9 cellular contexts compared by ENCODE assay signal in the genomic region with DNA sequence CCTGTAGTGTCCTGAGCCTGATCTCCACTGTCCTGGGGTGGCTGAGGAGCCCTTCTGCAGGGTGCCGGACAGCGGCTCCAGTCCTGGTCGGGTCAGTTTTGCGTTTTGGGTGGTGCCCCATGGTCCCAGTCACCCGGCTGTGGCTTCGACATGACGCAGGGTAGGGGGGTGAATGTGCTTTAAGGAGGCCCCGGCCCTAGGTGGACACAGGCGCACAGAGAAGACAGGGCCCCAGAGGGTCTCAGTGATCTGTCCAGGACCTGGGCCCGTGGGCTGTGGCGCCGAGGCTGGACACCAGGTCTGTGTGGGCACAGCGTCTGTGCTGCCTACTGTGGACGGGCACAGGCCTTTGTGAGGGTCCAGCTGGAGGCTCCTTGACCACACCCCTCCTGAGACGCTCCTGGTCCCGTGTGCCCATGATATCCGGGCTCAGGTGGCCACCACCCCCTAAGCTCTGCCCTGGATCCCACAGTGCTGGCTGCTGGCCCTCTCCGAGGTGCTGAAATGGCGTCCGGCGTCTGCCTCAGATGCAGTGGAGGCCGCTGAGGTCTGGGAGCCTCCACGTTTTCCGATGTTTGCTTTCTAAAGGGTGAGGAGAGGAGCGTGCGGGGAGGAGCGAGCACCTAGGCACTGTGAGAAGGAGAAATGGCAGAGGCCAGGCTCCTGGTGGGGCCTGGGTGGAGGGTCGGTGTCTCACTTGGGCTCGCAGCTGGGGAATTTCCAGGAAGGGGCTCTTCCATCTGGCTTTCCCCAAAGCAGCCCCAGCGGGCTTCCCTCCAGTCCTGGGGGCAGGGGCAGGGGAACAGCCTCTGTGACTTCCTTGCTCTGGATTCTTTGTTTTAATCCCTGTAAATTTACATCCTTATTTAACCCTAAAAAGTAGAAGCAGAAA. TPM values are rescaled to one million over a fixed set of nuclear protein-coding genes. Genes with fewer than 3 reads are reported as not detected.
A peak's percentile ranks its signal among the peaks of the same experiment; 100 is the strongest.
DNase-seq lines count a peak whose midpoint lies in the region; ATAC-seq and TF ChIP-seq lines count a peak whose summit lies in the region.
"Had no signal": no experiment of that assay in that cellular context is flagged by ENCODE, and none has a peak within 500 bp of the region (broad histone marks: within the 10 kb centered on the region; RNA-seq: fewer than 3 reads in every experiment).

No MANE protein-coding gene starts in this region.

- BruUV-seq in Panc1 (replicated peaks; lab: Mats Ljungman, UMichigan): no TSS peak

- H3K27me3 ChIP-seq in Panc1 (ENCODE audit: control insufficient read depth, insufficient read depth, low read length) (no peaks in the 10 kb centered on the region; the same call in 1 of the 2 replicates), neural cell (ENCODE audit: insufficient read depth, low read depth, low read length) (no peaks in the 10 kb centered on the region), MG63 (peaks cover 9% of the 10 kb centered on the region), suprapubic skin (peaks cover 82% of the 10 kb centered on the region)

- H3K4me3 ChIP-seq in GM12865 (ENCODE audit: low read depth, low read length) (no peak overlapping the region), Panc1 (ENCODE audit: low read depth in 2 of 2, low read length in 2 of 2) (no peak overlapping the region), neural cell (ENCODE audit: low read length) (no peak overlapping the region), MG63 (no peak overlapping the region), suprapubic skin (no peak overlapping the region)

- POLR2A ChIA-PET in Panc1 (lab: Charles Lee): no interaction called here

- TF ChIP-seq CTCF in GM12865 (IDR thresholded peaks at IDR 0.05; ENCODE audit: insufficient read depth, low read depth, low read length, missing control alignments): no peak
- TF ChIP-seq CTCF in Panc1 (IDR thresholded peaks at IDR 0.05): no peak
- TF ChIP-seq CTCF in neural cell (IDR thresholded peaks at IDR 0.05; ENCODE audit: poor library complexity, severe bottlenecking): no peak
- TF ChIP-seq CTCF in suprapubic skin (IDR thresholded peaks at IDR 0.05): no peak

- TF ChIP-seq EP300 in neural cell (conservative IDR thresholded peaks at IDR 0.05; ENCODE audit: poor library complexity, severe bottlenecking) (no peak), suprapubic skin (IDR thresholded peaks at IDR 0.05) (no peak)

- H3K36me3 ChIP-seq in Panc1 (ENCODE audit: control insufficient read depth, insufficient read depth, low read length): no peaks in the 10 kb centered on the region
- no peaks in the 10 kb centered on the region for H3K36me3 ChIP-seq in neural cell (ENCODE audit: insufficient read depth, low read length)
- no peaks in the 10 kb centered on the region for H3K36me3 ChIP-seq in MG63
- no peaks in the 10 kb centered on the region for H3K36me3 ChIP-seq in suprapubic skin

- 35% methylated on average over 19 of the region's 30 CpGs for WGBS in suprapubic skin

- TF ChIP-seq POLR2A in suprapubic skin (IDR thresholded peaks at IDR 0.05): no peak

- ATAC-seq in Panc1: peak; percentile 70
- ATAC-seq in HG03571 (IDR thresholded peaks at IDR 0.05; ENCODE audit: unreplicated experiment): no peak

- in situ Hi-C loops in Panc1 (cut with HindIII; ENCODE audit: low pct_unique_long_range_greater_than_20kb, low sequenced_read_pairs): no loop called here

- CTCF ChIA-PET in Panc1 (lab: Charles Lee): no interaction called here

- H3F3A ChIP-seq in neural cell (ENCODE audit: insufficient read depth, low read length, poor library complexity, severe bottlenecking): no peaks in the 10 kb centered on the region

- intact Hi-C loops in Panc1 (cut with micrococcal nuclease; ENCODE audit: unreplicated experiment): no loop called here

- no peaks in the 10 kb centered on the region for H3K9me2 ChIP-seq in neural cell (ENCODE audit: insufficient read depth, low read length)

- H3K4me2 ChIP-seq in neural cell (ENCODE audit: low read length): no peak overlapping the region

- no peak overlapping the region for H2AFZ ChIP-seq in neural cell (ENCODE audit: low read depth, low read length)

- no peak for TF ChIP-seq RAD21 in neural cell (conservative IDR thresholded peaks at IDR 0.05)

- no peaks in the 10 kb centered on the region for H3K79me2 ChIP-seq in neural cell (replicated peaks; ENCODE audit: insufficient read depth, low read length)

- no peaks in the 10 kb centered on the region for H4K20me1 ChIP-seq in neural cell (ENCODE audit: insufficient read depth)

- no peak overlapping the region for H3K27ac ChIP-seq in Panc1 (ENCODE audit: low read length)
- peak overlapping the region; percentile 12 for H3K27ac ChIP-seq in neural cell (ENCODE audit: low read length)
- H3K27ac ChIP-seq in suprapubic skin: no peak overlapping the region

- no peaks in the 10 kb centered on the region for H3K9me3 ChIP-seq in Panc1 (ENCODE audit: control insufficient read depth, insufficient read depth, low read depth, low read length)
- H3K9me3 ChIP-seq in neural cell (ENCODE audit: low read length): no peaks in the 10 kb centered on the region
- H3K9me3 ChIP-seq in MG63: no peaks in the 10 kb centered on the region
- H3K9me3 ChIP-seq in suprapubic skin: no peaks in the 10 kb centered on the region

- DNase-seq in GM12865 (ENCODE audit: low read depth) (peak; percentile 30), Panc1 (ENCODE audit: low read depth, low spot score) (no peak), dermis microvascular lymphatic vessel endothelial cell (ENCODE audit: low read depth in 2 of 2) (peak; percentile 7 to 39), MG63 (no peak), activated gamma-delta T cell (lab: John Stamatoyannopoulos, UW) (no peak), suprapubic skin (ENCODE audit: low spot score in 2 of 2) (no peak)
- DNase-seq: activated CD4-positive, CD25-positive, alpha-beta regulatory T cell treated with anti-CD3 and anti-CD28 coated beads, Interleukin-2, amount 50 U/mL, for 72 hours had no signal

- no peaks in the 10 kb centered on the region for H3K4me1 ChIP-seq in Panc1 (ENCODE audit: control insufficient read depth, insufficient read depth, low read length)
- H3K4me1 ChIP-seq in suprapubic skin: no peaks in the 10 kb centered on the region

- H3K9ac ChIP-seq in neural cell (ENCODE audit: low read length): peak overlapping the region; percentile 16

TF ChIP-seq in neural cell, 6 proteins besides CTCF, POLR2A, EP300 and RAD21:
- TF ChIP-seq, protein P1, sequence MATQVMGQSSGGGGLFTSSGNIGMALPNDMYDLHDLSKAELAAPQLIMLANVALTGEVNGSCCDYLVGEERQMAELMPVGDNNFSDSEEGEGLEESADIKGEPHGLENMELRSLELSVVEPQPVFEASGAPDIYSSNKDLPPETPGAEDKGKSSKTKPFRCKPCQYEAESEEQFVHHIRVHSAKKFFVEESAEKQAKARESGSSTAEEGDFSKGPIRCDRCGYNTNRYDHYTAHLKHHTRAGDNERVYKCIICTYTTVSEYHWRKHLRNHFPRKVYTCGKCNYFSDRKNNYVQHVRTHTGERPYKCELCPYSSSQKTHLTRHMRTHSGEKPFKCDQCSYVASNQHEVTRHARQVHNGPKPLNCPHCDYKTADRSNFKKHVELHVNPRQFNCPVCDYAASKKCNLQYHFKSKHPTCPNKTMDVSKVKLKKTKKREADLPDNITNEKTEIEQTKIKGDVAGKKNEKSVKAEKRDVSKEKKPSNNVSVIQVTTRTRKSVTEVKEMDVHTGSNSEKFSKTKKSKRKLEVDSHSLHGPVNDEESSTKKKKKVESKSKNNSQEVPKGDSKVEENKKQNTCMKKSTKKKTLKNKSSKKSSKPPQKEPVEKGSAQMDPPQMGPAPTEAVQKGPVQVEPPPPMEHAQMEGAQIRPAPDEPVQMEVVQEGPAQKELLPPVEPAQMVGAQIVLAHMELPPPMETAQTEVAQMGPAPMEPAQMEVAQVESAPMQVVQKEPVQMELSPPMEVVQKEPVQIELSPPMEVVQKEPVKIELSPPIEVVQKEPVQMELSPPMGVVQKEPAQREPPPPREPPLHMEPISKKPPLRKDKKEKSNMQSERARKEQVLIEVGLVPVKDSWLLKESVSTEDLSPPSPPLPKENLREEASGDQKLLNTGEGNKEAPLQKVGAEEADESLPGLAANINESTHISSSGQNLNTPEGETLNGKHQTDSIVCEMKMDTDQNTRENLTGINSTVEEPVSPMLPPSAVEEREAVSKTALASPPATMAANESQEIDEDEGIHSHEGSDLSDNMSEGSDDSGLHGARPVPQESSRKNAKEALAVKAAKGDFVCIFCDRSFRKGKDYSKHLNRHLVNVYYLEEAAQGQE (IDR thresholded peaks at IDR 0.05; ENCODE audit: borderline replicate concordance): peak; percentile 40
- no peak for TF ChIP-seq MXI1 (conservative IDR thresholded peaks at IDR 0.05; ENCODE audit: poor library complexity, severe bottlenecking)

RNA-seq across cellular contexts. Expression of a gene that starts 56.1 kb away (rescaled TPM):
- total RNA-seq in Panc1 (2021; ENCODE audit: unreplicated experiment) (30.8 TPM), dermis microvascular lymphatic vessel endothelial cell (18.6 and 19.1 TPM in 2 replicates), suprapubic skin (10 to 100 TPM; 26.1 to 55.1 (median 32.5) TPM)
- 25.2 TPM for polyA plus RNA-seq in Panc1 (2012; ENCODE audit: insufficient read length)
- polyA plus RNA-seq in neural cell: 20.8 and 37.0 TPM in 2 replicates
- 22.3 and 23.1 TPM in 2 replicates for polyA minus RNA-seq in neural cell
- total RNA-seq in MG63 (2014; rRNA removed; shearing (Covaris generic); ENCODE audit: low replicate concordance): 11.0 and 21.8 TPM in 2 replicates

Comparison
In these comparisons a context has a peak if more than half of its experiments do, and no peak if none do; other contexts are left out.
1. DNase-seq: peak in GM12865 (single experiment) and dermis microvascular lymphatic vessel endothelial cell (2 of 2); none in Panc1 (single experiment), MG63 (single experiment), activated gamma-delta T cell (single experiment) and suprapubic skin (0 of 2).